Comparison of ENCODE assay signal across 8 cellular contexts in genomic region chr7:100825760-100826545, GRCh38. TPM values are rescaled to one million over a fixed set of nuclear protein-coding genes. Genes with fewer than 3 reads are reported as not detected.
DNase-seq lines count a peak whose midpoint lies in the region; ATAC-seq and TF ChIP-seq lines count a peak whose summit lies in the region.

No MANE protein-coding gene starts in this region.

- H4K20me1 ChIP-seq in Karpas-422 (ENCODE audit: insufficient read depth, low read depth, low read length): no peaks in the 10 kb centered on the region

- no peak overlapping the region for H3K9ac ChIP-seq in Karpas-422 (ENCODE audit: low read length)

- no peaks in the 10 kb centered on the region for H3K79me2 ChIP-seq in Karpas-422 (ENCODE audit: low read length)

- H3K4me3 ChIP-seq in Karpas-422 (ENCODE audit: low read length) (no peak overlapping the region), lower lobe of right lung (peak overlapping the region; percentile 72), vagina (peak overlapping the region; percentile 73 to 92)

- no peak overlapping the region for H3K27ac ChIP-seq in Karpas-422 (ENCODE audit: low read length)
- peak overlapping the region; percentile 80 for H3K27ac ChIP-seq in lower lobe of right lung
- peak overlapping the region; percentile 89 for H3K27ac ChIP-seq in vagina

- H3K4me1 ChIP-seq in Karpas-422 (ENCODE audit: low read length) (no peaks in the 10 kb centered on the region), lower lobe of right lung (peaks cover 28% of the 10 kb centered on the region), vagina (peaks cover 40% of the 10 kb centered on the region)

- in situ Hi-C loops in Caki2 (cut with HindIII; ENCODE audit: low pct_unique_long_range_greater_than_20kb, low sequenced_read_pairs): no loop called here

- H3K27me3 Mint-ChIP-seq in brain: peaks cover 13% of the 10 kb centered on the region

- H3K4me1 Mint-ChIP-seq in brain: peaks cover 34% of the 10 kb centered on the region

- H3K36me3 ChIP-seq in Karpas-422 (ENCODE audit: insufficient read depth, low read length): no peaks in the 10 kb centered on the region
- H3K36me3 ChIP-seq in lower lobe of right lung: peaks cover 35% of the 10 kb centered on the region
- H3K36me3 ChIP-seq in vagina: peaks cover 0 to 31% of the 10 kb centered on the region in 2 donors

- peaks cover 0 to 4% (median 2%) of the 10 kb centered on the region in 5 experiments for H3K9me3 Mint-ChIP-seq in brain

- H3K4me2 ChIP-seq in Karpas-422 (ENCODE audit: low read depth, low read length, poor library complexity, severe bottlenecking): no peak overlapping the region

- H3K9me2 ChIP-seq in Karpas-422 (replicated peaks; ENCODE audit: insufficient read depth, low read length): no peaks in the 10 kb centered on the region

- TF ChIP-seq POLR2A in vagina (IDR thresholded peaks at IDR 0.05): no peak

- TF ChIP-seq CTCF in brain (conservative IDR thresholded peaks at IDR 0.05) (peak; percentile 30 to 34), lower lobe of right lung (IDR thresholded peaks at IDR 0.05) (no peak), vagina (IDR thresholded peaks at IDR 0.05) (no peak)

- H2AFZ ChIP-seq in Karpas-422 (ENCODE audit: low read length): no peak overlapping the region

- H3K27me3 ChIP-seq in Karpas-422 (ENCODE audit: low read length) (no peaks in the 10 kb centered on the region), lower lobe of right lung (ENCODE audit: low read depth) (peaks cover 22% of the 10 kb centered on the region), vagina (no peaks in the 10 kb centered on the region)

- ATAC-seq in lower lobe of right lung (peak; percentile 4 to 27), HG03457 (IDR thresholded peaks at IDR 0.05; ENCODE audit: unreplicated experiment) (no peak), HG02642 (IDR thresholded peaks at IDR 0.05; ENCODE audit: poor library complexity, unreplicated experiment) (no peak)

- peaks cover 17% of the 10 kb centered on the region for H3K36me3 Mint-ChIP-seq in brain

- H3K9me3 ChIP-seq in Karpas-422 (ENCODE audit: low read length) (no peaks in the 10 kb centered on the region), lower lobe of right lung (no peaks in the 10 kb centered on the region), vagina (no peaks in the 10 kb centered on the region)

- peak overlapping the region; percentile 85 to 93 (median 91) for H3K27ac Mint-ChIP-seq in brain

- H3K4me3 Mint-ChIP-seq in brain: peak overlapping the region; percentile 87 to 98 (median 94)

- peak; percentile 32 for DNase-seq in Caki2 (ENCODE audit: low read depth)
- peak; percentile 45 for DNase-seq in Karpas-422
- no peak for DNase-seq in lower lobe of right lung
- no peak for DNase-seq in vagina (ENCODE audit: extremely low spot score in 2 of 2)
- DNase-seq in posterior vena cava (ENCODE audit: low spot score): no peak

- intact Hi-C loops in lower lobe of right lung (cut with DNase I) (no loop called here), vagina (cut with DNase I) (no loop called here), posterior vena cava (cut with DNase I) (no loop called here)

RNA-seq across cellular contexts. Expression of gene EPHB4, which starts 1.4 kb away (rescaled TPM):
- 31.9 and 43.6 TPM in 2 replicates for total RNA-seq in Caki2 (2014; rRNA removed; shearing (Covaris generic); ENCODE audit: low replicate concordance)
- total RNA-seq in Karpas-422 (2014; rRNA removed; shearing (Covaris generic); ENCODE audit: low replicate concordance): 9.3 and 21.6 TPM in 2 replicates
- polyA plus RNA-seq in brain (ENCODE audit: insufficient read depth, low read depth, low replicate concordance): 3.0 TPM
- 68.6 TPM for total RNA-seq in lower lobe of right lung
- 72.4 TPM for total RNA-seq in vagina
- 10 to 100 TPM; 31.4 to 46.6 TPM for total RNA-seq in posterior vena cava

RNA-seq across cellular contexts. Expression of gene SLC12A9, which starts 26.6 kb away (rescaled TPM):
- total RNA-seq in Caki2 (2014; rRNA removed; shearing (Covaris generic); ENCODE audit: low replicate concordance): 16.5 and 19.8 TPM in 2 replicates
- 21.0 and 33.9 TPM in 2 replicates for total RNA-seq in Karpas-422 (2014; rRNA removed; shearing (Covaris generic); ENCODE audit: low replicate concordance)
- polyA plus RNA-seq in brain (ENCODE audit: insufficient read depth, low read depth, low replicate concordance): 15.7 TPM
- 43.6 TPM for total RNA-seq in lower lobe of right lung
- 15.7 TPM for total RNA-seq in vagina
- 10 to 100 TPM; 15.6 to 22.8 TPM for total RNA-seq in posterior vena cava

RNA-seq across cellular contexts. Expression of gene TRIP6, which starts 41.2 kb away (rescaled TPM):
- 234 and 286 TPM in 2 replicates for total RNA-seq in Caki2 (2014; rRNA removed; shearing (Covaris generic); ENCODE audit: low replicate concordance)
- 19.5 and 30.5 TPM in 2 replicates for total RNA-seq in Karpas-422 (2014; rRNA removed; shearing (Covaris generic); ENCODE audit: low replicate concordance)
- polyA plus RNA-seq in brain (ENCODE audit: insufficient read depth, low read depth, low replicate concordance): 26.8 TPM
- total RNA-seq in lower lobe of right lung: 56.5 TPM
- 52.1 TPM for total RNA-seq in vagina
- total RNA-seq in posterior vena cava: 10 to 100 TPM; 55.7 to 58.7 TPM

RNA-seq across cellular contexts. Expression of gene SRRT, which starts 49.0 kb away (rescaled TPM):
- total RNA-seq in Caki2 (2014; rRNA removed; shearing (Covaris generic); ENCODE audit: low replicate concordance): 72.5 and 75.8 TPM in 2 replicates
- 65.8 and 103 TPM in 2 replicates for total RNA-seq in Karpas-422 (2014; rRNA removed; shearing (Covaris generic); ENCODE audit: low replicate concordance)
- polyA plus RNA-seq in brain (ENCODE audit: insufficient read depth, low read depth, low replicate concordance): 68.3 TPM
- total RNA-seq in lower lobe of right lung (105 TPM), vagina (96.5 TPM), posterior vena cava (10 to 100 TPM; 78.0 to 91.2 TPM)

Comparison
In these comparisons a context has a peak if more than half of its experiments do, and no peak if none do; other contexts are left out.
1. DNase-seq: peak in Caki2 (single experiment) and Karpas-422 (single experiment); none in lower lobe of right lung (single experiment), vagina (0 of 2) and posterior vena cava (single experiment).
2. CTCF ChIP-seq: peak in brain (2 of 2); none in lower lobe of right lung (single experiment) and vagina (0 of 3).
3. ATAC-seq: peak in lower lobe of right lung (2 of 2); none in HG03457 (single experiment) and HG02642 (single experiment).